In genomic region chr3:18976102-18976501, GRCh38 we compare ENCODE assay signal across 1 cellular context.
A peak's percentile ranks its signal among the peaks of the same experiment; 100 is the strongest.
TF ChIP-seq lines count a peak whose summit lies in the region.

No MANE protein-coding gene starts in this region.

TF ChIP-seq in H1, 55 proteins besides CTCF, POLR2A, EP300 and RAD21:
- TF ChIP-seq TAF1 (IDR thresholded peaks at IDR 0.05; ENCODE audit: low read depth, low read length) (0 out of 2 replicates have a peak, but pooled peaks have one; percentile 46), YY1 (IDR thresholded peaks at IDR 0.05; ENCODE audit: low read depth, low read length) (0 out of 2 replicates have a peak, but pooled peaks have one; percentile 23)
TF ChIP-seq in H1: peak in this region for 2; not testable (repeated sequence) for 53.
